Comparison of ENCODE assay signal across 1 cellular context in the genomic region with DNA sequence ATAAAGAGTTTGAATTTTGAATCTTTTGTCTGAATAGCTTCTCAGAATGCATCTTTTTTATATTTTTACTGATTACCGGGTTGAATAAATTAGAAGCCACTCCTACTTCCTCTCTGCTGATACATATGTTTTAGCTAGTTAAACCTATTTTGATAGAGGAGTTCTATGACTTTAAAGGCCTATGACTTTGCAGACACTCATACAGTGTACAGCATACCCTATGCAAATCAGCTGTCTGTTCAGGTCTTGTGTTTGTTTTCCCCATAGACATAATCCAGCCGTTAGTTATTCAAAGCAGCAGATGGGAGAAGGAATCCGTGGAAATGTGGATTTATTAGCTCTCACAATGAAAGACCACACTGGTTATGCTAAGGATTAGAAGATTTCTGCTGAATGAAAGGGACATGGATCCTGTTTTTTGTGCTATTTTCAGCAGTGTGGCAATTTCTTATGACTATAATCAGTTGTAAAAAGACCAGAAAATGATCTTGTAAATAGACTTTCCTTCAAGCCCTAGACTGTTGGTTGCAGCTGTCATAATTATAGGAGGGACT.
TF ChIP-seq lines count a peak whose summit lies in the region.

No MANE protein-coding gene starts in this region.

TF ChIP-seq in WTC11, 78 proteins besides CTCF, POLR2A, EP300 and RAD21 (continued from another document):
- TF ChIP-seq ZNF532 (CRISPR knock-in tag; IDR thresholded peaks at IDR 0.05; ENCODE audit: borderline replicate concordance) (no peak), EMX1 (CRISPR knock-in tag; IDR thresholded peaks at IDR 0.05) (no peak), TEAD1 (CRISPR knock-in tag; IDR thresholded peaks at IDR 0.05) (no peak), ARID4B (CRISPR knock-in tag; IDR thresholded peaks at IDR 0.05; ENCODE audit: borderline replicate concordance) (no peak), ZNF425 (CRISPR knock-in tag; conservative IDR thresholded peaks at IDR 0.05) (no peak), IRF2 (CRISPR knock-in tag; IDR thresholded peaks at IDR 0.05; ENCODE audit: borderline replicate concordance, low read depth) (no peak), FOXP1 (CRISPR knock-in tag; IDR thresholded peaks at IDR 0.05; ENCODE audit: borderline replicate concordance) (no peak), PREB (CRISPR knock-in tag; IDR thresholded peaks at IDR 0.05; ENCODE audit: borderline replicate concordance) (no peak), FOXJ3 (CRISPR knock-in tag; IDR thresholded peaks at IDR 0.05; ENCODE audit: borderline replicate concordance) (no peak), ELF4 (CRISPR knock-in tag; IDR thresholded peaks at IDR 0.05; ENCODE audit: low read depth) (no peak), NFATC4 (CRISPR knock-in tag; IDR thresholded peaks at IDR 0.05) (no peak)
